8 cellular contexts compared by ENCODE assay signal in the genomic region with DNA sequence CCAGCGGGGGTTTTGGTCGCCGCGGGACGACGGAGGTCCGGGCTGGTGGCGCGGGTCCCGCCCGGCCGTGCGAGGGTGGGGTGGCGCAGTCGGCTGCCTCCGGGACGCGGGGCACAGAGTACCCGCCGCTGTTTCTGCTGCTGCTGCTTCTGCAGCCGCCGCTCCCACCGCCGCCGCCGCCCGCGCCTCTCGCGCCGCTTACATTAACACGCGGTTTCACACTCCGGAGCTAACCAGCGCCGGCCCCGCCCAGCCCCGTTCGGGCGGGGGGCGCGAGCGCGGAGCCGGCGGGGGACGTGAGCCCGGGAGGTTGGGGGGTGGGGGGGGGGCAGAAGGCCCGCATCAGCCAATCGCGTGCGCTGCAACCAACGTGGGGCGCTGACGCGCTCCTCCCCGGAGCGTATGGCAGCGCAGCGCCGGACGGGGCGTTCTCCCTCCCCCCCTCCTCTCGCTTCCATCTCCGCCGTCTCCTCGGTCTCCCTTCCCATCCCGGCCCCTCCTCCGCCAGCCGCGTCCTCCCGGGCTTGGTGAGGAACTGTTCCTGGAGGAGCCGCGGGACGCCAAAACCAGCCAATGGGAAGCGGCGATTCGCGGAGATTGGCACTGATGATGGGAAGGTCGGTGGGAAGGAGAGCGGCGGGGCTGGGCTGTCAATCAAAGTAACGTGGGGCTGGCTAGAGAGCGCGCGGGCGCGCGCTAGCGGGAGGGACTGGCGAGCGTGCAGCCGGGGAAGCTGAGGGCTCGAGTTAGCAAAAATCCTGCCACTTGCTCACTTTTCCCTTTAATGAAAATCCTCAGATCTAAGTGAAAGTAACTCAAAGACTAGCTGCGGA.
A peak's percentile ranks its signal among the peaks of the same experiment; 100 is the strongest.
DNase-seq lines count a peak whose midpoint lies in the region; TF ChIP-seq lines count a peak whose summit lies in the region.

A gene (minus strand): TSS at position 205 of the 833 bp plus-strand sequence. CDS start 1,307 bp downstream, outside the sequence.

- peaks cover 31% of the 10 kb centered on the region for H3K27me3 Mint-ChIP-seq in activated T-cell treated with anti-CD3 and anti-CD28 coated beads, Interleukin-2, amount 50 U/mL, for 24 hours

- H3K9me3 Mint-ChIP-seq in activated T-cell treated with anti-CD3 and anti-CD28 coated beads, Interleukin-2, amount 50 U/mL, for 24 hours = no peaks in the 10 kb centered on the region

- peak within 1 kb of the TSS; percentile 78 for H3K4me3 Mint-ChIP-seq in activated T-cell treated with anti-CD3 and anti-CD28 coated beads, Interleukin-2, amount 50 U/mL, for 24 hours

- H3K27ac Mint-ChIP-seq in activated T-cell treated with anti-CD3 and anti-CD28 coated beads, Interleukin-2, amount 50 U/mL, for 24 hours = peak within 1 kb of the TSS; percentile 75

- H3K36me3 Mint-ChIP-seq in activated T-cell treated with anti-CD3 and anti-CD28 coated beads, Interleukin-2, amount 50 U/mL, for 24 hours (ENCODE audit: low read depth) = no peaks in the 10 kb centered on the region

- TF ChIP-seq CTCF in C4-2B (conservative IDR thresholded peaks at IDR 0.05) = no peak
- TF ChIP-seq CTCF in GM20000 (IDR thresholded peaks at IDR 0.05; ENCODE audit: extremely low read depth, missing control alignments) = no peak

- DNase-seq in GM20000 (ENCODE audit: low spot score) (peak; percentile 51), HS-5 (ENCODE audit: low read depth) (peak; percentile 96), NOMO-1 (lab: John Stamatoyannopoulos, UW; ENCODE audit: unreplicated experiment in 2 of 2) (peak; percentile 69 to 77), epithelial cell of prostate (ENCODE audit: low read depth, low spot score) (peak; percentile 98), middle frontal gyrus (ENCODE audit: extremely low spot score, low spot score) (peak; percentile 94)
- peak; percentile 88 for DNase-seq in activated T-cell treated with anti-CD3 and anti-CD28 coated beads, Interleukin-2, amount 50 U/mL, for 24 hours
- peak; percentile 68 to 72 for DNase-seq in stimulated activated CD8-positive, alpha-beta memory T cell treated with anti-CD3 and anti-CD28 coated beads, Interleukin-15, amount 100 ng/mL, for 48 hours (ENCODE audit: low read depth in 2 of 2)

- H3K4me1 Mint-ChIP-seq in activated T-cell treated with anti-CD3 and anti-CD28 coated beads, Interleukin-2, amount 50 U/mL, for 24 hours (ENCODE audit: low read depth) = peaks cover 25% of the 10 kb centered on the region

- H3K27ac ChIP-seq in C4-2B = peak within 1 kb of the TSS; percentile 89
- H3K27ac ChIP-seq in epithelial cell of prostate = peak within 1 kb of the TSS; percentile 84

Comparison
In these comparisons a context has a peak if more than half of its experiments do, and no peak if none do; other contexts are left out.
1. Peak in every context shown above with its lines: DNase-seq and H3K27ac ChIP-seq.